29 cellular contexts compared by ENCODE assay signal in the genomic region with DNA sequence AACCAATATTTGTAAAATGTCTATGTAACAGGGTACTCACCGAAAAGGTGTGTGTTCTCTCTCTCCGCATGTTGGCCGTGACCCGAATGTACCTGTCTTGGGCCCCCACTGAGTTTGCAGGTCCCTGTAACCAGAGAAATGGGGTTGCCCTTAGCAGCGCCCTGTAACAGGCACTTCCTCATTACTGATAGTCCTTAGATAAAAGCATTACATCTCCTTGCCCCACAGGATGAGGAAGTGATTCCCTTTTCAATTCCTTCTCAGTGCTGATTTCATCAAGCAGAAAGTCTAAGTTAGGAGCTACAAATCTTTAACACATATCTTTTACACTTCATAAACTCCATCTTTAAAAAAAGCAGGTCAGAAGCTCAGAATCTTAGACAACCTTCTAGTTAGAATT. TPM values are rescaled to one million over a fixed set of nuclear protein-coding genes. Genes with fewer than 3 reads are reported as not detected.
DNase-seq lines count a peak whose midpoint lies in the region; ATAC-seq and TF ChIP-seq lines count a peak whose summit lies in the region.
"Had no signal": no experiment of that assay in that cellular context is flagged by ENCODE, and none has a peak within 500 bp of the region (broad histone marks: within the 10 kb centered on the region; RNA-seq: fewer than 3 reads in every experiment).

No MANE protein-coding gene starts in this region.

- no peaks in the 10 kb centered on the region for H3K9me3 ChIP-seq in heart right ventricle
- H3K9me3 ChIP-seq in OCI-LY3 (ENCODE audit: insufficient read depth, low read length): no peaks in the 10 kb centered on the region
- no peaks in the 10 kb centered on the region for H3K9me3 ChIP-seq in upper lobe of right lung
- H3K9me3 ChIP-seq in ascending aorta: no peaks in the 10 kb centered on the region
- H3K9me3 ChIP-seq: A549, body of pancreas, ovary, right lobe of liver, SJSA1, upper lobe of left lung had no signal

- CTCF ChIA-PET in activated naive CD4-positive, alpha-beta T cell treated with anti-CD3 and anti-CD28 coated beads, Interleukin-2, amount 10 ng/mL, durations not matched to agents 7 days and 5 days (lab: Charles Lee): no interaction called here

- peak; percentile 50 for DNase-seq in Right ventricle myocardium inferior (ENCODE audit: missing footprints)
- DNase-seq in heart right ventricle: no peak
- DNase-seq in kidney tubule cell (ENCODE audit: low spot score): peak; percentile 24
- DNase-seq in upper lobe of right lung: no peak
- DNase-seq in activated naive CD4-positive, alpha-beta T cell treated with anti-CD3 and anti-CD28 coated beads, Interleukin-2, amount 10 ng/mL, durations not matched to agents 7 days and 5 days: no peak
- no peak for DNase-seq in 8988T
- no peak for DNase-seq in ascending aorta (ENCODE audit: low spot score in 2 of 2)
- DNase-seq: activated CD4-positive, alpha-beta T cell treated with anti-CD3 and anti-CD28 coated beads, Interleukin-2, amount 50 U/mL, for 4 hours; activated CD8-positive, alpha-beta memory T cell treated with anti-CD3 and anti-CD28 coated beads, Interleukin-2, amount 50 U/mL, for 4 hours; activated effector memory CD4-positive, alpha-beta T cell treated with Interleukin-2 at 50 U/mL for 16 hours; activated naive CD8-positive, alpha-beta T cell treated with anti-CD3 and anti-CD28 coated beads, Interleukin-2, amount 50 U/mL, for 24 hours; body of pancreas; kidney glomerular epithelial cell; mesendoderm; natural killer cell; NCI-H1436 treated with DMSO at 0.1 percent for 48 hours; ovary; right lobe of liver; stimulated activated CD4-positive, alpha-beta T cell treated with anti-CD3 and anti-CD28 coated beads, Interleukin-15, amount 100 ng/mL, for 24 hours; upper lobe of left lung had no signal

- H3K79me2 ChIP-seq in OCI-LY3 (ENCODE audit: low read length): no peaks in the 10 kb centered on the region

- H2AFZ ChIP-seq in OCI-LY3 (ENCODE audit: low read depth, low read length): no peak overlapping the region

- intact Hi-C loops in Right ventricle myocardium inferior (cut with DNase I) (no loop called here), heart right ventricle (cut with DNase I) (no loop called here), upper lobe of right lung (cut with DNase I) (no loop called here), ascending aorta (cut with DNase I) (no loop called here)

- ATAC-seq in Right ventricle myocardium inferior (peak; percentile 27), heart right ventricle (no peak), upper lobe of right lung (peak; percentile 83)
- ATAC-seq: A549; activated naive CD8-positive, alpha-beta T cell treated with anti-CD3 and anti-CD28 coated beads, Interleukin-2, amount 50 U/mL, for 24 hours; body of pancreas; HepG2; natural killer cell; Panc1 had no signal

- H4K20me1 ChIP-seq in OCI-LY3 (ENCODE audit: insufficient read depth, low read length): no peaks in the 10 kb centered on the region

- no peaks in the 10 kb centered on the region for H3K27me3 ChIP-seq in heart right ventricle
- no peaks in the 10 kb centered on the region for H3K27me3 ChIP-seq in OCI-LY3 (ENCODE audit: low read depth, low read length)
- no peaks in the 10 kb centered on the region for H3K27me3 ChIP-seq in upper lobe of right lung
- H3K27me3 ChIP-seq in ascending aorta: no peaks in the 10 kb centered on the region
- H3K27me3 ChIP-seq: body of pancreas, ovary, right lobe of liver, SJSA1, upper lobe of left lung had no signal

- H3K27ac ChIP-seq in heart right ventricle (no peak overlapping the region), OCI-LY3 (ENCODE audit: low read length) (no peak overlapping the region), upper lobe of right lung (no peak overlapping the region), ascending aorta (no peak overlapping the region)
- H3K27ac ChIP-seq: A549, body of pancreas, epithelial cell of prostate, ovary, right lobe of liver, SJSA1, upper lobe of left lung had no signal

- H3K4me1 ChIP-seq in heart right ventricle: peaks cover 0 to 40% (median 19%) of the 10 kb centered on the region in 9 donors
- H3K4me1 ChIP-seq in OCI-LY3 (ENCODE audit: low read length): peaks cover 19% of the 10 kb centered on the region
- H3K4me1 ChIP-seq in upper lobe of right lung: peaks cover 3% of the 10 kb centered on the region
- H3K4me1 ChIP-seq in ascending aorta: peaks cover 0 to 2% of the 10 kb centered on the region in 2 donors
- H3K4me1 ChIP-seq: A549, body of pancreas, right lobe of liver had no signal

- H3K4me2 ChIP-seq in OCI-LY3 (ENCODE audit: low read length): peak overlapping the region; percentile 34
- H3K4me2 ChIP-seq: A549 had no signal

- H3K27me3 Mint-ChIP-seq in activated naive CD4-positive, alpha-beta T cell treated with anti-CD3 and anti-CD28 coated beads, Interleukin-2, amount 10 ng/mL, durations not matched to agents 7 days and 5 days: peaks cover 15% of the 10 kb centered on the region

- TF ChIP-seq CTCF in heart right ventricle (IDR thresholded peaks at IDR 0.05) (no peak), OCI-LY3 (IDR thresholded peaks at IDR 0.05; ENCODE audit: low read depth, low read length) (no peak), upper lobe of right lung (IDR thresholded peaks at IDR 0.05) (no peak), ascending aorta (IDR thresholded peaks at IDR 0.05) (no peak)

- no peak overlapping the region for H3K9ac ChIP-seq in OCI-LY3 (ENCODE audit: low read length)

- no peak overlapping the region for H3K4me3 Mint-ChIP-seq in activated naive CD4-positive, alpha-beta T cell treated with anti-CD3 and anti-CD28 coated beads, Interleukin-2, amount 10 ng/mL, durations not matched to agents 7 days and 5 days
- H3K4me3 Mint-ChIP-seq: activated naive CD8-positive, alpha-beta T cell treated with anti-CD3 and anti-CD28 coated beads, Interleukin-2, amount 50 U/mL, for 24 hours; natural killer cell had no signal

- no peaks in the 10 kb centered on the region for H3K4me1 Mint-ChIP-seq in activated naive CD4-positive, alpha-beta T cell treated with anti-CD3 and anti-CD28 coated beads, Interleukin-2, amount 10 ng/mL, durations not matched to agents 7 days and 5 days

- no peaks in the 10 kb centered on the region for H3K36me3 Mint-ChIP-seq in activated naive CD4-positive, alpha-beta T cell treated with anti-CD3 and anti-CD28 coated beads, Interleukin-2, amount 10 ng/mL, durations not matched to agents 7 days and 5 days
- H3K36me3 Mint-ChIP-seq: natural killer cell had no signal

- H3K36me3 ChIP-seq in heart right ventricle (no peaks in the 10 kb centered on the region), OCI-LY3 (replicated peaks; ENCODE audit: low read depth, low read length) (no peaks in the 10 kb centered on the region), upper lobe of right lung (no peaks in the 10 kb centered on the region), ascending aorta (no peaks in the 10 kb centered on the region)
- H3K36me3 ChIP-seq: ovary, right lobe of liver, SJSA1, upper lobe of left lung had no signal

- H3K9me3 Mint-ChIP-seq in activated naive CD4-positive, alpha-beta T cell treated with anti-CD3 and anti-CD28 coated beads, Interleukin-2, amount 10 ng/mL, durations not matched to agents 7 days and 5 days: no peaks in the 10 kb centered on the region
- H3K9me3 Mint-ChIP-seq: activated naive CD8-positive, alpha-beta T cell treated with anti-CD3 and anti-CD28 coated beads, Interleukin-2, amount 50 U/mL, for 24 hours; natural killer cell had no signal

- no peak overlapping the region for H3K27ac Mint-ChIP-seq in activated naive CD4-positive, alpha-beta T cell treated with anti-CD3 and anti-CD28 coated beads, Interleukin-2, amount 10 ng/mL, durations not matched to agents 7 days and 5 days
- H3K27ac Mint-ChIP-seq: activated naive CD8-positive, alpha-beta T cell treated with anti-CD3 and anti-CD28 coated beads, Interleukin-2, amount 50 U/mL, for 24 hours; natural killer cell had no signal

- H3K4me3 ChIP-seq in heart right ventricle (no peak overlapping the region), OCI-LY3 (ENCODE audit: low read length) (no peak overlapping the region), upper lobe of right lung (no peak overlapping the region), ascending aorta (no peak overlapping the region)
- H3K4me3 ChIP-seq: A549, body of pancreas, ovary, right lobe of liver, SJSA1, upper lobe of left lung had no signal

- 89 to 94% methylated on average over 5 of the region's 5 CpGs for WGBS in heart right ventricle, 2 donors

RNA-seq across cellular contexts. Expression of gene HMHB1, which starts 15.2 kb away (rescaled TPM):
- total RNA-seq in Right ventricle myocardium inferior: not detected
- total RNA-seq in heart right ventricle: not detected
- not detected for polyA plus RNA-seq in heart right ventricle
- not detected for total RNA-seq in upper lobe of right lung
- not detected for total RNA-seq in ascending aorta
- total RNA-seq: body of pancreas; cerebellum; HepG2; natural killer cell; ovary; right lobe of liver; SJSA1; T-helper 2 cell treated with Interferon-gamma antibody and Interleukin-4, amounts not matched to agents 100 ng/mL and 5 ng/mL, for 36 hours; upper lobe of left lung had no signal
- polyA plus RNA-seq: A549, BJ, HepG2, ovary had no signal

Comparison
In these comparisons a context has a peak if more than half of its experiments do, and no peak if none do; other contexts are left out.
1. ATAC-seq: peak in Right ventricle myocardium inferior (single experiment) and upper lobe of right lung (single experiment); none in heart right ventricle (0 of 8).
2. DNase-seq: peak in Right ventricle myocardium inferior (single experiment) and kidney tubule cell (single experiment); none in heart right ventricle (0 of 2), upper lobe of right lung (single experiment), activated naive CD4-positive, alpha-beta T cell treated with anti-CD3 and anti-CD28 coated beads, Interleukin-2, amount 10 ng/mL, durations not matched to agents 7 days and 5 days (single experiment), 8988T (single experiment) and ascending aorta (0 of 2).